25 cellular contexts compared by ENCODE assay signal in the genomic region with DNA sequence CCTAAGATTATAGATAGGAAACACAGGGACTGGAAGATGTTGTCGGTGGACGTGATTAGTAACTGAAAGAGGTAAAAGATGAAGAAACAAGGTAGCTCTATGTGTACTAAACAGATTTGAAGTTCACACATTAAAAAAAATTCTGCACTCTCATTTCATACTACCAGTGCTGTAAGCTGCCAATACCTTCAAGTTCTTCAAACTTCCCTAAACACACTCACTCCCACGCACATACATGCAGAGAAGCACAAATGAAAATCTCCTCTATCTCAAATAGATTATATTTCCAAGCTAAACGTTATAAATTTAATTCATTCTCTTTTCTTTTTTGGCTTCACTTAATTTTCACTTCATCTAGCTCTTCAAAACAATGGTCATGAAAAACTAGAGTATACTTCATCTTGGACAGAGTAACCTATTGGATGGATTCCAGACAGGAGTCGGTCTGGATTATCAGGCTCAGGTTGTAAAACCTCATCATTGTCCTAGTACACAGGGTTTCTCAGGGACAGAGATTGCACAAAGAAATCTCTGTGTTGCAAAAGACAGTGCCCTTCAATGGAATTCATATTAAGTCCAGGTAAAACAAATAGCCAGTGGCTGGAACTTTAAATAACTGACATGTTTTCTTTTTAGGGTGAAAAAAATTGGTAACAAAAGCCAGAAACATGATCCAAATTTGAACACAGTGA.
DNase-seq lines count a peak whose midpoint lies in the region; ATAC-seq lines count a peak whose summit lies in the region.
"Had no signal": no experiment of that assay in that cellular context is flagged by ENCODE, and none has a peak within 500 bp of the region (broad histone marks: within the 10 kb centered on the region; RNA-seq: fewer than 3 reads in every experiment).

No MANE protein-coding gene starts in this region.

- no peak overlapping the region for H3K27ac ChIP-seq in epithelial cell of prostate
- H3K27ac ChIP-seq: colonic mucosa, foreskin keratinocyte, left ventricle myocardium inferior, thoracic aorta had no signal

- in situ Hi-C loops in KBM-7 (cut with MboI; ENCODE audit: low pct_unique_long_range_greater_than_20kb, low sequenced_read_pairs) = no loop called here

- ATAC-seq in sciatic nerve (peak; percentile 59), GM18502 (IDR thresholded peaks at IDR 0.05; ENCODE audit: poor library complexity, unreplicated experiment) (no peak), HG03045 (IDR thresholded peaks at IDR 0.05; ENCODE audit: unreplicated experiment) (no peak)
- ATAC-seq: esophagus mucosa; foreskin keratinocyte; natural killer cell treated with Interleukin-12 subunit alpha and Interleukin-12 subunit beta and Interleukin-15 and Interleukin-18, amount 100 ng/mL, for 72 hours had no signal

- DNase-seq in KBM-7 = peak; percentile 7
- peak; percentile 53 for DNase-seq in OCI-M1 (lab: John Stamatoyannopoulos, UW)
- DNase-seq in epithelial cell of prostate (ENCODE audit: low read depth, low spot score) = peak; percentile 16
- DNase-seq in sciatic nerve (ENCODE audit: low spot score) = no peak
- DNase-seq in NCI-H187 (lab: John Stamatoyannopoulos, UW) = no peak
- DNase-seq: activated CD4-positive, alpha-beta memory T cell treated with anti-CD3 and anti-CD28 coated beads, Interleukin-2, amount 10 ng/mL, durations not matched to agents 7 days and 5 days; activated CD4-positive, CD25-positive, alpha-beta regulatory T cell treated with anti-CD3 and anti-CD28 coated beads, Interleukin-2, amount 50 U/mL, for 72 hours; activated effector memory CD4-positive, alpha-beta T cell treated with anti-CD3 and anti-CD28 coated beads, Interleukin-2, amount 50 U/mL, for 16 hours; C1 segment of cervical spinal cord; colonic mucosa; effector memory CD4-positive, alpha-beta T cell; foreskin keratinocyte; hippocampal formation; immature natural killer cell; left ventricle myocardium inferior; midbrain; NCI-H1930; NCI-H226; Right ventricle myocardium superior; stimulated activated naive CD4-positive, alpha-beta T cell treated with Interleukin-2 at 50 U/mL for 16 hours had no signal

- intact Hi-C loops in sciatic nerve (cut with DNase I) = no loop called here

Comparison
In these comparisons a context has a peak if more than half of its experiments do, and no peak if none do; other contexts are left out.
1. DNase-seq: peak in KBM-7 (single experiment), OCI-M1 (single experiment) and epithelial cell of prostate (single experiment); none in sciatic nerve (single experiment) and NCI-H187 (0 of 2).